1 cellular context compared by ENCODE assay signal in genomic region chr3:27194494-27194893, GRCh38.
TF ChIP-seq lines count a peak whose summit lies in the region.

No MANE protein-coding gene starts in this region.

TF ChIP-seq in SK-N-SH treated with all-trans-retinoic acid at 6 μM for 48 hours, 23 proteins besides CTCF, POLR2A, EP300 and RAD21 (continued from another document):
- TF ChIP-seq TSHZ2 (CRISPR knock-in tag; IDR thresholded peaks at IDR 0.05): no peak
- TF ChIP-seq ZNF8 (CRISPR knock-in tag; IDR thresholded peaks at IDR 0.05): no peak
- TF ChIP-seq ESRRG (CRISPR knock-in tag; IDR thresholded peaks at IDR 0.05): no peak
- TF ChIP-seq OSR1 (CRISPR knock-in tag; IDR thresholded peaks at IDR 0.05): no peak
- TF ChIP-seq CSDC2 (CRISPR knock-in tag; IDR thresholded peaks at IDR 0.05): no peak
- no peak for TF ChIP-seq ZFP3 (CRISPR knock-in tag; IDR thresholded peaks at IDR 0.05)
TF ChIP-seq in SK-N-SH treated with all-trans-retinoic acid at 6 μM for 48 hours: peak in this region for 0.
